ENCODE assay signal across 22 cellular contexts in the genomic region with DNA sequence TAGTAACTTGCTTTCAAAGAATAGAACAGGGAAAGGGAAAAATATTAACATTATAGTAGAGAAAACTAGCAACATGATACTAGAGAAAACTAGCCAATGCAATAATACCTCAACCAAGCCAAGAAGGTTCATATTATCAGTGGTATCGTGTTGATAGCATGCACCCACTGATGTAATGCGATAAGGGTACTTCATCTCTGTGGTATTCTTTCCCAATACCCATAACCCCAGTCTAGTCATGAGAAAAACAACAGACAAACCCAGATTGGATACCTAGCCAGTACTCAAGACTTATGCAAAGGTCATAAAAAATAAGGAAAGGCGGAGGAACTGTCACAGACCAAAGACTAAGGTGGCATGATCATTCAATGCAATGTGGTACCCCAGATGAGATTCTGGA.
"Had no signal": no experiment of that assay in that cellular context is flagged by ENCODE, and none has a peak within 500 bp of the region (broad histone marks: within the 10 kb centered on the region; RNA-seq: fewer than 3 reads in every experiment).

No MANE protein-coding gene starts in this region.

- H3K4me1 ChIP-seq: sigmoid colon, testis, upper lobe of right lung had no signal

- H3K27ac Mint-ChIP-seq: nephron progenitor cell; stimulated activated naive CD8-positive, alpha-beta T cell treated with anti-CD3 and anti-CD28 coated beads, Interleukin-15, Interleukin-2, amounts not matched to agents 100 ng/mL and 50 ng/mL, for 24 hours had no signal

- ATAC-seq: esophagus mucosa, gastroesophageal sphincter, left cardiac atrium, left ventricle myocardium superior, upper lobe of right lung had no signal

- H3K4me3 Mint-ChIP-seq: nephron progenitor cell; stimulated activated naive CD8-positive, alpha-beta T cell treated with anti-CD3 and anti-CD28 coated beads, Interleukin-15, Interleukin-2, amounts not matched to agents 100 ng/mL and 50 ng/mL, for 24 hours had no signal

- H3K27me3 ChIP-seq: dorsolateral prefrontal cortex, gastroesophageal sphincter, sigmoid colon, testis, tibial nerve, upper lobe of right lung, vagina had no signal

- H3K27ac ChIP-seq: dorsolateral prefrontal cortex, gastroesophageal sphincter, sigmoid colon, testis, upper lobe of right lung, vagina had no signal

- H3K27me3 Mint-ChIP-seq: naive B cell; stimulated activated naive CD8-positive, alpha-beta T cell treated with anti-CD3 and anti-CD28 coated beads, Interleukin-15, Interleukin-2, amounts not matched to agents 100 ng/mL and 50 ng/mL, for 24 hours had no signal

- H3K9me3 ChIP-seq: gastroesophageal sphincter, sigmoid colon, testis, tibial nerve, upper lobe of right lung, vagina had no signal

- H3K4me1 Mint-ChIP-seq: nephron progenitor cell had no signal

- DNase-seq: cortex of kidney; dorsolateral prefrontal cortex; effector CD8-positive, alpha-beta T cell; glutamatergic neuron; left cardiac atrium; left ventricle myocardium superior; mesenchymal stem cell; midbrain; naive B cell; nephron progenitor cell; posterior cingulate gyrus; sigmoid colon; small intestine; stimulated activated CD4-positive, alpha-beta T cell treated with anti-CD3 and anti-CD28 coated beads, Interleukin-12 subunit alpha, Interleukin-12 subunit beta, amount 100 ng/mL, for 4 hours; testis; upper lobe of right lung had no signal

- H3K4me3 ChIP-seq: dorsolateral prefrontal cortex, gastroesophageal sphincter, lung, sigmoid colon, testis, tibial nerve, upper lobe of right lung, vagina had no signal
